Comparison of ENCODE assay signal across 8 cellular contexts in genomic region chr15:64067564-64068030, GRCh38.
DNase-seq lines count a peak whose midpoint lies in the region; ATAC-seq, FAIRE-seq and TF ChIP-seq lines count a peak whose summit lies in the region.

No MANE protein-coding gene starts in this region.

- TF ChIP-seq CTCF in nephron (IDR thresholded peaks at IDR 0.05; ENCODE audit: unreplicated experiment in 3 of 3): peak; percentile 76 to 81 (median 78)

- peak; percentile 86 for ATAC-seq in stimulated activated naive CD8-positive, alpha-beta T cell treated with anti-CD3 and anti-CD28 coated beads, Interleukin-15, amount 100 ng/mL, for 72 hours

- peaks cover 12% of the 10 kb centered on the region for H3K4me1 Mint-ChIP-seq in nephron
- peaks cover 10% of the 10 kb centered on the region for H3K4me1 Mint-ChIP-seq in stimulated activated naive CD8-positive, alpha-beta T cell treated with anti-CD3 and anti-CD28 coated beads, Interleukin-15, amount 100 ng/mL, for 72 hours

- FAIRE-seq in HTR-8/SVneo (lab: Jason Lieb, UNC): no peak

- peak; percentile 6 for DNase-seq in DMS153 treated with DMSO at 0.1 percent for 48 hours (lab: John Stamatoyannopoulos, UW; ENCODE audit: unreplicated experiment)
- DNase-seq in HTR-8/SVneo (ENCODE audit: insufficient read length, low spot score): peak; percentile 70
- DNase-seq in OCI-M1 (lab: John Stamatoyannopoulos, UW): peak; percentile 82
- peak; percentile 49 for DNase-seq in activated T-cell treated with anti-CD3 and anti-CD28 coated beads for 48 hours (ENCODE audit: low read depth)
- peak; percentile 62 for DNase-seq in fibroblast of gingiva (ENCODE audit: low read depth)
- peak; percentile 60 to 65 for DNase-seq in stimulated activated naive CD8-positive, alpha-beta T cell treated with anti-CD3 and anti-CD28 coated beads, Interleukin-15, amount 100 ng/mL, for 72 hours
- DNase-seq in cortex of kidney (lab: John Stamatoyannopoulos, UW): no peak

- H3K27me3 Mint-ChIP-seq in nephron (ENCODE audit: low read depth): peaks cover 7% of the 10 kb centered on the region
- H3K27me3 Mint-ChIP-seq in stimulated activated naive CD8-positive, alpha-beta T cell treated with anti-CD3 and anti-CD28 coated beads, Interleukin-15, amount 100 ng/mL, for 72 hours: no peaks in the 10 kb centered on the region

- no peaks in the 10 kb centered on the region for H3K9me3 Mint-ChIP-seq in nephron
- no peaks in the 10 kb centered on the region for H3K9me3 Mint-ChIP-seq in stimulated activated naive CD8-positive, alpha-beta T cell treated with anti-CD3 and anti-CD28 coated beads, Interleukin-15, amount 100 ng/mL, for 72 hours

- H3K27ac Mint-ChIP-seq in nephron: peak overlapping the region in 1 of 3 experiments; percentile 53
- H3K27ac Mint-ChIP-seq in stimulated activated naive CD8-positive, alpha-beta T cell treated with anti-CD3 and anti-CD28 coated beads, Interleukin-15, amount 100 ng/mL, for 72 hours: peak overlapping the region in 1 of 2 donors; percentile 42

- peaks cover 13% of the 10 kb centered on the region for H3K36me3 Mint-ChIP-seq in nephron (ENCODE audit: low read depth)

- H3K4me3 Mint-ChIP-seq in nephron: no peak overlapping the region
- peak overlapping the region in 1 of 2 donors; percentile 58 for H3K4me3 Mint-ChIP-seq in stimulated activated naive CD8-positive, alpha-beta T cell treated with anti-CD3 and anti-CD28 coated beads, Interleukin-15, amount 100 ng/mL, for 72 hours
